Comparison of ENCODE assay signal across 2 cellular contexts in the genomic region with DNA sequence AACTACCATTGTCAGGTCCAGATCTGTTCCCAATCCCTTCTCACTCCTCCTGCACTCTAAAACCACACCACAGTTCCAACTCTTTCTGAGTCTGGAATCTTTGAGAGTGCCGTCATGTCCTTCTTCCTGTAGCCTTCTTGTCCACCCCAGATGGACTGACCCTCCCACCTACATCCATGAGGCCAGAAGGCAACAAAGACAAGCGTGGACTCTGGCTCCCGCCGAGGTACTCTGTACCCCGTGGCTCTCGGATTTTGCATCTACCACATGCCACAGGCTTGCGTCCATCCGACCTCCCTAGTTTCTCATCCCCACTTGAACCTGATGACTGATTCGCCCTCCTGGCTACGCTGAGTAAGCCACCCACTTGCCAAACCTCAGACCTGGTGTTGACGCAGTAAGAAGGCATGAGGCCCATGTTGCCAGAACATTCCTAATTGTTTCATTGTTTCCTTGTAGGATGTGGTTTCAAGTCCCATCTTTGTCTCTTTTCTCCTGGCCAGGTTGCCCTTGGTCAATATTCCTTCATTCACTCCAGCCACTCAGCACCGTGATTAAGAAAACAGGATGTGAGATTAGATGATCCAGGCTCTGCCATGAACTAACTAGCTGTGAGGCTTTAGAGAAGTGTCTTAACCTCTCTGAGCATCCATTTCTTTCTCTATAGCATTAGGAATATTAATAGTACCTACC.
TF ChIP-seq lines count a peak whose summit lies in the region.

No MANE protein-coding gene starts in this region.

TF ChIP-seq in HCT116, 20 proteins besides CTCF, POLR2A, EP300 and RAD21 (continued from another document):
- TF ChIP-seq, protein P1, sequence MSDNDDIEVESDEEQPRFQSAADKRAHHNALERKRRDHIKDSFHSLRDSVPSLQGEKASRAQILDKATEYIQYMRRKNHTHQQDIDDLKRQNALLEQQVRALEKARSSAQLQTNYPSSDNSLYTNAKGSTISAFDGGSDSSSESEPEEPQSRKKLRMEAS (IDR thresholded peaks at IDR 0.05) = peak; percentile 78
- TF ChIP-seq ZNF274 (IDR thresholded peaks at IDR 0.05; ENCODE audit: low read depth, low read length) = no peak
- no peak for TF ChIP-seq ZFX (IDR thresholded peaks at IDR 0.05)
- TF ChIP-seq POLR2AphosphoS5 (IDR thresholded peaks at IDR 0.05; ENCODE audit: low read depth, low read length) = peak; percentile 24; the same call in 1 of the 2 replicates
- no peak for TF ChIP-seq TCF7L2 (IDR thresholded peaks at IDR 0.05; ENCODE audit: borderline replicate concordance, extremely low read depth, insufficient read depth, insufficient read length)
- no peak for TF ChIP-seq EZH2phosphoT487 (IDR thresholded peaks at IDR 0.05; ENCODE audit: borderline replicate concordance)
- TF ChIP-seq, protein P2, sequence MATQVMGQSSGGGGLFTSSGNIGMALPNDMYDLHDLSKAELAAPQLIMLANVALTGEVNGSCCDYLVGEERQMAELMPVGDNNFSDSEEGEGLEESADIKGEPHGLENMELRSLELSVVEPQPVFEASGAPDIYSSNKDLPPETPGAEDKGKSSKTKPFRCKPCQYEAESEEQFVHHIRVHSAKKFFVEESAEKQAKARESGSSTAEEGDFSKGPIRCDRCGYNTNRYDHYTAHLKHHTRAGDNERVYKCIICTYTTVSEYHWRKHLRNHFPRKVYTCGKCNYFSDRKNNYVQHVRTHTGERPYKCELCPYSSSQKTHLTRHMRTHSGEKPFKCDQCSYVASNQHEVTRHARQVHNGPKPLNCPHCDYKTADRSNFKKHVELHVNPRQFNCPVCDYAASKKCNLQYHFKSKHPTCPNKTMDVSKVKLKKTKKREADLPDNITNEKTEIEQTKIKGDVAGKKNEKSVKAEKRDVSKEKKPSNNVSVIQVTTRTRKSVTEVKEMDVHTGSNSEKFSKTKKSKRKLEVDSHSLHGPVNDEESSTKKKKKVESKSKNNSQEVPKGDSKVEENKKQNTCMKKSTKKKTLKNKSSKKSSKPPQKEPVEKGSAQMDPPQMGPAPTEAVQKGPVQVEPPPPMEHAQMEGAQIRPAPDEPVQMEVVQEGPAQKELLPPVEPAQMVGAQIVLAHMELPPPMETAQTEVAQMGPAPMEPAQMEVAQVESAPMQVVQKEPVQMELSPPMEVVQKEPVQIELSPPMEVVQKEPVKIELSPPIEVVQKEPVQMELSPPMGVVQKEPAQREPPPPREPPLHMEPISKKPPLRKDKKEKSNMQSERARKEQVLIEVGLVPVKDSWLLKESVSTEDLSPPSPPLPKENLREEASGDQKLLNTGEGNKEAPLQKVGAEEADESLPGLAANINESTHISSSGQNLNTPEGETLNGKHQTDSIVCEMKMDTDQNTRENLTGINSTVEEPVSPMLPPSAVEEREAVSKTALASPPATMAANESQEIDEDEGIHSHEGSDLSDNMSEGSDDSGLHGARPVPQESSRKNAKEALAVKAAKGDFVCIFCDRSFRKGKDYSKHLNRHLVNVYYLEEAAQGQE (IDR thresholded peaks at IDR 0.05; ENCODE audit: low read depth) = no peak
- TF ChIP-seq CBX3 (IDR thresholded peaks at IDR 0.05; ENCODE audit: low read depth) = peak; percentile 30; the same call in 1 of the 2 replicates
- TF ChIP-seq EZH2 (IDR thresholded peaks at IDR 0.05) = no peak
- TF ChIP-seq SP1 (IDR thresholded peaks at IDR 0.05; ENCODE audit: low read depth) = peak; percentile 55; the same call in 1 of the 2 replicates

TF ChIP-seq in WTC11, 78 proteins besides CTCF, POLR2A, EP300 and RAD21 (continued from another document):
- TF ChIP-seq, protein P1 (CRISPR knock-in tag; IDR thresholded peaks at IDR 0.05) = peak; percentile 27; the same call in 1 of the 2 replicates
- TF ChIP-seq, protein P3, sequence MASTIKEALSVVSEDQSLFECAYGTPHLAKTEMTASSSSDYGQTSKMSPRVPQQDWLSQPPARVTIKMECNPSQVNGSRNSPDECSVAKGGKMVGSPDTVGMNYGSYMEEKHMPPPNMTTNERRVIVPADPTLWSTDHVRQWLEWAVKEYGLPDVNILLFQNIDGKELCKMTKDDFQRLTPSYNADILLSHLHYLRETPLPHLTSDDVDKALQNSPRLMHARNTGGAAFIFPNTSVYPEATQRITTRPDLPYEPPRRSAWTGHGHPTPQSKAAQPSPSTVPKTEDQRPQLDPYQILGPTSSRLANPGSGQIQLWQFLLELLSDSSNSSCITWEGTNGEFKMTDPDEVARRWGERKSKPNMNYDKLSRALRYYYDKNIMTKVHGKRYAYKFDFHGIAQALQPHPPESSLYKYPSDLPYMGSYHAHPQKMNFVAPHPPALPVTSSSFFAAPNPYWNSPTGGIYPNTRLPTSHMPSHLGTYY (CRISPR knock-in tag; IDR thresholded peaks at IDR 0.05) = no peak
